Comparison of ENCODE assay signal across 12 cellular contexts in genomic region chr1:227891955-227892871, GRCh38. TPM values are rescaled to one million over a fixed set of nuclear protein-coding genes. Genes with fewer than 3 reads are reported as not detected.
DNase-seq lines count a peak whose midpoint lies in the region; ATAC-seq, FAIRE-seq and TF ChIP-seq lines count a peak whose summit lies in the region.
"Had no signal": no experiment of that assay in that cellular context is flagged by ENCODE, and none has a peak within 500 bp of the region (broad histone marks: within the 10 kb centered on the region; RNA-seq: fewer than 3 reads in every experiment).

No MANE protein-coding gene starts in this region.

- peak overlapping the region; percentile 88; the same call in 1 of the 2 replicates for H2BK15ac ChIP-seq in H1 (ENCODE audit: low read length)

- no peaks in the 10 kb centered on the region for H3K27me3 Mint-ChIP-seq in Caco-2 (ENCODE audit: insufficient read depth, unreplicated experiment)
- H3K27me3 Mint-ChIP-seq in nephron progenitor cell (ENCODE audit: low read depth, poor library complexity), result peaks cover 10% of the 10 kb centered on the region
- H3K27me3 Mint-ChIP-seq: activated naive CD4-positive, alpha-beta T cell treated with anti-CD3 and anti-CD28 coated beads, Interleukin-2, amount 50 U/mL, for 24 hours had no signal

- H3K36me3 ChIP-seq in Caco-2 (ENCODE audit: control insufficient read depth, insufficient read depth, low read length) (no peaks in the 10 kb centered on the region), HUES6 (ENCODE audit: control insufficient read depth, insufficient read depth, low read length) (no peaks in the 10 kb centered on the region), H1 (ENCODE audit: control insufficient read depth in 2 of 4, insufficient read depth in 4 of 4, low read length in 3 of 4) (no peaks in the 10 kb centered on the region)

- H3K4ac ChIP-seq in H1 (replicated peaks; ENCODE audit: insufficient read length, low read depth, low read length), result no peak overlapping the region

- DNase-seq in Caco-2 (peak; percentile 32 to 71), H1 (ENCODE audit: low read depth in 1 of 2, low spot score in 2 of 2) (peak in 1 of 2 experiments; percentile 50), nephron progenitor cell (peak; percentile 26)
- DNase-seq: naive B cell; NCI-H1694; stimulated activated naive CD4-positive, alpha-beta T cell treated with Interleukin-2 at 50 U/mL for 16 hours had no signal

- H2BK5ac ChIP-seq in H1 (ENCODE audit: low read depth, low read length), result peak overlapping the region; percentile 71; the same call in 1 of the 2 replicates

- H3K79me2 ChIP-seq in H1 (ENCODE audit: control insufficient read depth in 1 of 2, insufficient read depth in 2 of 2, low read length in 2 of 2), result no peaks in the 10 kb centered on the region

- ATAC-seq in HG03460 (IDR thresholded peaks at IDR 0.05; ENCODE audit: unreplicated experiment), result no peak
- no peak for ATAC-seq in HG03442 (IDR thresholded peaks at IDR 0.05; ENCODE audit: unreplicated experiment)
- no peak for ATAC-seq in GM21723 (IDR thresholded peaks at IDR 0.05; ENCODE audit: unreplicated experiment)
- no peak for ATAC-seq in HG02870 (IDR thresholded peaks at IDR 0.05; ENCODE audit: unreplicated experiment)

- H2BK120ac ChIP-seq in H1 (replicated peaks; ENCODE audit: low read depth, low read length), result no peak overlapping the region

- H3K56ac ChIP-seq in H1 (replicated peaks; ENCODE audit: insufficient read length, low read depth, low read length), result no peak overlapping the region

- no peaks in the 10 kb centered on the region for H3K36me3 Mint-ChIP-seq in Caco-2 (ENCODE audit: insufficient read depth, unreplicated experiment)
- H3K36me3 Mint-ChIP-seq in nephron progenitor cell (ENCODE audit: low read depth), result no peaks in the 10 kb centered on the region
- H3K36me3 Mint-ChIP-seq: activated naive CD4-positive, alpha-beta T cell treated with anti-CD3 and anti-CD28 coated beads, Interleukin-2, amount 50 U/mL, for 24 hours; naive B cell had no signal

- no peak for TF ChIP-seq CTCF in Caco-2 (IDR thresholded peaks at IDR 0.05; ENCODE audit: insufficient read depth in 1 of 2, low read depth in 1 of 2, low read length in 1 of 2, severe bottlenecking in 1 of 2, unreplicated experiment in 1 of 2)
- no peak for TF ChIP-seq CTCF in H1 (IDR thresholded peaks at IDR 0.05; ENCODE audit: control extremely low read depth in 1 of 3, insufficient read depth in 1 of 3, low read depth in 1 of 3, low read length in 3 of 3)
- TF ChIP-seq CTCF in nephron progenitor cell (IDR thresholded peaks at IDR 0.05), result no peak

- H3K27me3 ChIP-seq in Caco-2 (replicated peaks; ENCODE audit: control insufficient read depth, insufficient read depth, low read length) (no peaks in the 10 kb centered on the region), HUES6 (ENCODE audit: control insufficient read depth, insufficient read depth, low read length) (no peaks in the 10 kb centered on the region), H1 (replicated peaks in 1 of 4; ENCODE audit: control insufficient read depth in 3 of 4, extremely low read depth in 1 of 4, insufficient read depth in 3 of 4, low read length in 3 of 4) (no peaks in the 10 kb centered on the region)

- BruUV-seq in Caco-2 (replicated peaks; lab: Mats Ljungman, UMichigan), result no TSS peak

- H3K9ac ChIP-seq in HUES6 (ENCODE audit: low read length), result no peak overlapping the region
- no peak overlapping the region for H3K9ac ChIP-seq in H1 (replicated peaks in 1 of 4; ENCODE audit: extremely low read depth in 1 of 4, low read depth in 3 of 4, low read length in 3 of 4)

- peak overlapping the region; percentile 71; the same call in 1 of the 2 replicates for H3K18ac ChIP-seq in H1 (ENCODE audit: extremely low read depth, low read length)

- no peak overlapping the region for H4K5ac ChIP-seq in H1 (ENCODE audit: insufficient read length, low read depth, low read length)

- POLR2A ChIA-PET in Caco-2 (lab: Charles Lee), result no interaction called here
- POLR2A ChIA-PET in H1 (lab: Charles Lee; ENCODE audit: partially characterized antibody), result interaction anchor here (1.1 kb wide), 1 partner anchor 15 kb away, joined by 3 read pairs; no protein-coding TSS in a partner anchor

- H3K4me1 Mint-ChIP-seq in Caco-2 (ENCODE audit: low read depth, unreplicated experiment), result peaks cover 4% of the 10 kb centered on the region
- H3K4me1 Mint-ChIP-seq in nephron progenitor cell, result peaks cover 39% of the 10 kb centered on the region

- H2BK12ac ChIP-seq in H1 (ENCODE audit: low read depth, low read length), result peak overlapping the region; percentile 1; the same call in 1 of the 2 replicates

- no peak for FAIRE-seq in H1 (lab: Jason Lieb, UNC)

- H3K27ac ChIP-seq in HUES6 (ENCODE audit: low read depth, low read length) (peak overlapping the region; percentile 45; the same call in 1 of the 2 replicates), H1 (ENCODE audit: low read depth, low read length) (no peak overlapping the region)

- H3K23ac ChIP-seq in H1 (ENCODE audit: insufficient read length), result no peak overlapping the region

- TF ChIP-seq POLR2A in H1 (IDR thresholded peaks at IDR 0.05; ENCODE audit: control extremely low read depth in 1 of 2, low read depth in 2 of 2, low read length in 2 of 2), result no peak

- peak overlapping the region; percentile 3 for H3K27ac Mint-ChIP-seq in Caco-2 (ENCODE audit: unreplicated experiment)
- no peak overlapping the region for H3K27ac Mint-ChIP-seq in nephron progenitor cell
- H3K27ac Mint-ChIP-seq: activated naive CD4-positive, alpha-beta T cell treated with anti-CD3 and anti-CD28 coated beads, Interleukin-2, amount 50 U/mL, for 24 hours had no signal

- H4K20me1 ChIP-seq in H1 (replicated peaks in 1 of 2; ENCODE audit: control insufficient read depth in 1 of 2, insufficient read depth in 2 of 2, low read length in 2 of 2), result no peaks in the 10 kb centered on the region

- H4K8ac ChIP-seq in H1 (ENCODE audit: extremely low read depth, insufficient read depth, low read length), result peak overlapping the region; percentile 77; the same call in 1 of the 2 replicates

- TF ChIP-seq RAD21 in H1 (IDR thresholded peaks at IDR 0.05 in 1 of 2, conservative IDR thresholded peaks at IDR 0.05 in 1 of 2; ENCODE audit: low read depth in 2 of 2, low read length in 2 of 2), result no peak

- H3K9me3 Mint-ChIP-seq in Caco-2 (ENCODE audit: unreplicated experiment), result no peaks in the 10 kb centered on the region
- no peaks in the 10 kb centered on the region for H3K9me3 Mint-ChIP-seq in nephron progenitor cell
- H3K9me3 Mint-ChIP-seq: activated naive CD4-positive, alpha-beta T cell treated with anti-CD3 and anti-CD28 coated beads, Interleukin-2, amount 50 U/mL, for 24 hours; naive B cell had no signal

- no peaks in the 10 kb centered on the region for H3K9me3 ChIP-seq in Caco-2
- no peaks in the 10 kb centered on the region for H3K9me3 ChIP-seq in HUES6 (ENCODE audit: control insufficient read depth, insufficient read depth, low read depth, low read length)
- no peaks in the 10 kb centered on the region for H3K9me3 ChIP-seq in H1 (ENCODE audit: insufficient read depth in 2 of 2, low read depth in 1 of 2, low read length in 1 of 2)

- CTCF ChIA-PET in Caco-2 (lab: Charles Lee) (no interaction called here), H1 (lab: Charles Lee; ENCODE audit: partially characterized antibody) (interaction anchor here (0.8 to 1.1 kb wide), 2 partner anchors 120 to 125 kb away, joined by 3 read pairs; no protein-coding TSS in a partner anchor)

- 0 out of 2 replicates have a peak overlapping the region, but pooled peaks have one; percentile 13 for H2AK5ac ChIP-seq in H1 (ENCODE audit: low read depth, low read length)

- peak overlapping the region; percentile 42; the same call in 1 of the 2 replicates for H2AFZ ChIP-seq in H1 (ENCODE audit: low read length)

- peaks cover 45% of the 10 kb centered on the region for H3K4me1 ChIP-seq in Caco-2
- H3K4me1 ChIP-seq in HUES6 (ENCODE audit: control insufficient read depth, insufficient read depth, low read length), result peaks cover 41% of the 10 kb centered on the region
- peaks cover 0 to 24% (median 7%) of the 10 kb centered on the region in 4 experiments; a peak in 6 of 7 replicates for H3K4me1 ChIP-seq in H1 (replicated peaks in 1 of 4; ENCODE audit: control insufficient read depth in 3 of 4, insufficient read depth in 4 of 4, low read length in 3 of 4)

- peak overlapping the region; percentile 86; the same call in 1 of the 2 replicates for H2BK20ac ChIP-seq in H1 (ENCODE audit: low read length)

- H4K91ac ChIP-seq in H1 (replicated peaks; ENCODE audit: insufficient read length, low read length), result no peak overlapping the region

- intact Hi-C loops in Caco-2 (cut with micrococcal nuclease; ENCODE audit: unreplicated experiment), result loop anchor here (5.0 kb wide), 1 partner anchor 105 kb away; no protein-coding TSS in a partner anchor

- no peak overlapping the region for H3K14ac ChIP-seq in H1 (ENCODE audit: insufficient read length)

- H3K4me3 Mint-ChIP-seq in Caco-2 (ENCODE audit: unreplicated experiment), result no peak overlapping the region
- H3K4me3 Mint-ChIP-seq in nephron progenitor cell, result no peak overlapping the region
- H3K4me3 Mint-ChIP-seq: activated naive CD4-positive, alpha-beta T cell treated with anti-CD3 and anti-CD28 coated beads, Interleukin-2, amount 50 U/mL, for 24 hours; naive B cell had no signal

- H3K4me3 ChIP-seq in Caco-2 (ENCODE audit: low read depth, low read length) (no peak overlapping the region), HUES6 (ENCODE audit: low read depth, low read length) (no peak overlapping the region), H1 (ENCODE audit: extremely low read depth in 1 of 4, insufficient read depth in 2 of 4, low read depth in 3 of 4, low read length in 4 of 4) (no peak overlapping the region)

- TF ChIP-seq EP300 in H1 (IDR thresholded peaks at IDR 0.05; ENCODE audit: borderline replicate concordance in 1 of 2, low read depth in 2 of 2, low read length in 2 of 2), result no peak

- H3K4me2 ChIP-seq in H1 (ENCODE audit: insufficient read depth in 1 of 2, low read depth in 2 of 2, low read length in 2 of 2), result no peak overlapping the region

- peaks cover 8% of the 10 kb centered on the region; the same call in 1 of the 2 replicates for H3K23me2 ChIP-seq in H1 (ENCODE audit: low read depth, low read length)

- 86% methylated on average over 16 of the region's 16 CpGs; no CpG with 5 or more reads in 1 of the 2 experiments for WGBS in H1 (ENCODE audit: extremely low coverage in 1 of 2, insufficient coverage in 1 of 2, insufficient read length in 1 of 2, insufficient replicate concordance in 2 of 2, low coverage in 1 of 2, low lambda C conversion rate in 2 of 2, missing lambda C conversion rate in 1 of 2), 2 experiments

- no peaks in the 10 kb centered on the region for H3K79me1 ChIP-seq in H1 (ENCODE audit: low read depth, low read length)

RNA-seq across cellular contexts. Expression of gene WNT9A, which starts 55.5 kb away (rescaled TPM):
- total RNA-seq in Caco-2 (2022), result 0.32 and 0.68 TPM in 2 replicates
- total RNA-seq in H1 (2021; fragmentation: NEBNext Ultra II Directional; extraction: Animal tissue kit (Norgen Biotek cat#: 25700)), result 0.78 and 1.1 TPM in 2 replicates
- polyA plus RNA-seq in H1 (2011; rRNA removed), result 1.5 and 2.2 TPM in 2 replicates
- 2.0 TPM for polyA plus RNA-seq in H1 (2011; cell fraction: cytosol; rRNA removed)
- polyA plus RNA-seq in H1 (2011; cell fraction: nucleus; rRNA removed), result 3.0 TPM
- polyA plus RNA-seq in H1 (2012, experiment 1 of 2), result 1.4 to 2.0 TPM (median 1.9 TPM) in 4 replicates
- 0.67 TPM for polyA plus RNA-seq in H1 (2012, experiment 2 of 2)
- 0.41 TPM for polyA plus RNA-seq in H1 (2013, experiment 1 of 2)
- polyA plus RNA-seq in H1 (2013, experiment 2 of 2), result 0.50 TPM
- 1.9 and 2.1 TPM in 2 replicates for polyA minus RNA-seq in H1 (2011; rRNA and poly(A)+ RNA removed)
- 0.95 TPM for polyA minus RNA-seq in H1 (2011; cell fraction: cytosol; rRNA and poly(A)+ RNA removed)
- polyA minus RNA-seq in H1 (2011; cell fraction: nucleus; rRNA and poly(A)+ RNA removed), result 1.2 TPM
